ENCODE assay signal across 8 cellular contexts in genomic region chr12:122835693-122836026, GRCh38. TPM values are rescaled to one million over a fixed set of nuclear protein-coding genes. Genes with fewer than 3 reads are reported as not detected.
DNase-seq lines count a peak whose midpoint lies in the region; ATAC-seq and TF ChIP-seq lines count a peak whose summit lies in the region.

No MANE protein-coding gene starts in this region.

- H3K4me1 Mint-ChIP-seq in activated B cell treated with CpG ODN at 0.5 μM for 24 hours, result peaks cover 51% of the 10 kb centered on the region

- peak; percentile 43 for ATAC-seq in HG02588 (IDR thresholded peaks at IDR 0.05; ENCODE audit: unreplicated experiment)
- peak; percentile 48 for ATAC-seq in activated B cell treated with CpG ODN at 0.5 μM for 24 hours (ENCODE audit: low read depth)
- ATAC-seq in omental fat pad (ENCODE audit: low FRiP score), result peak; percentile 46
- ATAC-seq in HG03378 (IDR thresholded peaks at IDR 0.05; ENCODE audit: unreplicated experiment), result no peak

- POLR2A ChIA-PET in activated B cell treated with CpG ODN at 0.5 μM for 24 hours (lab: Charles Lee), result interaction anchor here (0.9 to 4.6 kb wide), 16 partner anchors 8 to 397 kb away, joined by 3 to 55 read pairs (median 8); partner anchors contain the start of genes ABCB9, MPHOSPH9 and MTRFR

- H3K27ac Mint-ChIP-seq in activated B cell treated with CpG ODN at 0.5 μM for 24 hours, result no peak overlapping the region

- intact Hi-C loops in activated B cell treated with CpG ODN at 0.5 μM for 24 hours (cut with micrococcal nuclease), result loop anchor here (1.0 kb wide), 3 partner anchors 15 to 42 kb away; no protein-coding TSS in a partner anchor

- peak overlapping the region; percentile 94 for H3K4me3 Mint-ChIP-seq in activated B cell treated with CpG ODN at 0.5 μM for 24 hours

- H3K9me3 Mint-ChIP-seq in activated B cell treated with CpG ODN at 0.5 μM for 24 hours, result no peaks in the 10 kb centered on the region

- CTCF ChIA-PET in activated B cell treated with CpG ODN at 0.5 μM for 24 hours (lab: Charles Lee), result interaction anchor here (0.9 to 6.0 kb wide), 4 partner anchors 22 to 198 kb away, joined by 4 to 63 read pairs (median 6); no protein-coding TSS in a partner anchor

- H3K36me3 Mint-ChIP-seq in activated B cell treated with CpG ODN at 0.5 μM for 24 hours (ENCODE audit: low read depth), result peaks cover 41% of the 10 kb centered on the region

- peak overlapping the region; percentile 51 to 69 for H3K4me3 ChIP-seq in foreskin fibroblast (ENCODE audit: low read depth in 1 of 2, low read length in 2 of 2)

- no peak for TF ChIP-seq CTCF in activated B cell treated with CpG ODN at 0.5 μM for 24 hours (IDR thresholded peaks at IDR 0.05)
- TF ChIP-seq CTCF in foreskin fibroblast (IDR thresholded peaks at IDR 0.05; ENCODE audit: low read depth, low read length), result no peak
- TF ChIP-seq CTCF in omental fat pad (IDR thresholded peaks at IDR 0.05), result no peak

- no peaks in the 10 kb centered on the region for H3K27me3 Mint-ChIP-seq in activated B cell treated with CpG ODN at 0.5 μM for 24 hours

- DNase-seq in Daoy (ENCODE audit: low read depth) (peak; percentile 40), activated B cell treated with CpG ODN at 0.5 μM for 24 hours (peak; percentile 59), foreskin fibroblast (peak in 1 of 2 donors; percentile 58), omental fat pad (ENCODE audit: low spot score) (no peak), foreskin melanocyte (no peak), cerebellar cortex (ENCODE audit: low spot score) (no peak)

RNA-seq across cellular contexts. Expression of gene HIP1R, which starts 0.4 kb away (rescaled TPM):
- total RNA-seq in Daoy (2014; rRNA removed; shearing (Covaris generic)), result 17.5 and 20.6 TPM in 2 replicates
- total RNA-seq in activated B cell treated with CpG ODN at 0.5 μM for 24 hours (132 and 154 TPM in 2 replicates), omental fat pad (10 to 100 TPM; 11.4 to 65.6 (median 22.2) TPM)

Comparison
In these comparisons a context has a peak if more than half of its experiments do, and no peak if none do; other contexts are left out.
1. DNase-seq: peak in Daoy (single experiment) and activated B cell treated with CpG ODN at 0.5 μM for 24 hours (single experiment); none in omental fat pad (single experiment), foreskin melanocyte (single experiment) and cerebellar cortex (single experiment).